Comparison of ENCODE assay signal across 8 cellular contexts in the genomic region with DNA sequence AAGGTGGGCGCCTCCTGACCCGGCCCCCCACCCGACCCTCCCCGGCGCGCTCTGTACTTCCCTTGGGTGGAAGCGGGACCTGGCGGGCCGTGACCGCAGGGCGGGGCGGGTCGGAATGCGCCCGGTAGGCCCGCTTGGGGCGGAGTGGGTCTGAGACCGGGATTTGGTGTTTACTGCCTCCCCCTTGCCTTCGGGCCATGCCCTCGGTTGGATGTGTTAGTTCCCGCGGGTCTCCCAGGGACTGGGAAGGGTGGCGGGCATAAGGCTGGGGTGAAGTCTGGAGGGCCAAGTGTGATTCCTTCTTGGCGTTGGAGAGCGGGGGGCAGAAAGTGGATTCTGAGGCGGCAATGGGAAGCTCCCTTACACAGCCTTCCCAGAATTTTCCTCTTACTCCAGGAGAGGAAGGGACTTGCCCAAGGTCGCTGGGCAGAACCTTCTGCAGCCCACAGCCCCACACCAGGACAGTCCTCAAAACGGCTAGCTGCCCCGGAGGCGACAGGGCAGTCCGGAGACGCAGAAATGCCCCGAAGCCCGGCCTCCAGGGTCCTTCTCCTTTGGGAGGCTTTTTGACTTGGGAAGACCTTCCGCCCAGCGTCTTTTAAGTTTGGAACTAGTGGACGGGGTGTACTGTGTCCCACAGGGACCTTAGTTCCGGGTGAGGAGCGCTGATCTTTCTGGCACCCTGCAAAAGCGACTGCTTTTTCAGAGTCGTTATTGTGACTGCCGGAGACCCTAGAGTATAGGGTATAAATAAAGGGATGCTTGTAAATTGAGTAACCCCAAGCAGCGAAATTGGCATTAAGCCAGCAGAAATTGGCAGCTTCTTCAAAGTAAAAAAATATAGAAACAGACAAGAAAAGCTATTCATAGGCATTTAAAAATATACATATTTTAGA. TPM values are rescaled to one million over a fixed set of nuclear protein-coding genes. Genes with fewer than 3 reads are reported as not detected.
A peak's percentile ranks its signal among the peaks of the same experiment; 100 is the strongest.
DNase-seq lines count a peak whose midpoint lies in the region; ATAC-seq and TF ChIP-seq lines count a peak whose summit lies in the region.

No MANE protein-coding gene starts in this region.

- H2AFZ ChIP-seq in OCI-LY7 (ENCODE audit: low read length) = no peak overlapping the region; the same call in 1 of the 2 replicates

- DNase-seq in OCI-LY7 (ENCODE audit: low spot score) (peak; percentile 75), ascending aorta (ENCODE audit: low spot score in 2 of 2) (peak in 1 of 2 donors; percentile 67), right cardiac atrium (peak; percentile 30 to 70 (median 67)), sigmoid colon (peak; percentile 65), DMS153 (lab: John Stamatoyannopoulos, UW) (no peak)

- no peak for TF ChIP-seq EP300 in sigmoid colon (IDR thresholded peaks at IDR 0.05)

- POLR2A ChIA-PET in OCI-LY7 (lab: Charles Lee) = interaction anchor here (0.6 to 1.8 kb wide), 19 partner anchors 11 to 88 kb away, joined by 3 to 9 read pairs (median 4); no protein-coding TSS in a partner anchor

- CTCF ChIA-PET in OCI-LY7 (lab: Charles Lee; ENCODE audit: unreplicated experiment) = interaction anchor here (1.1 to 1.4 kb wide), 2 partner anchors 22 to 25 kb away, joined by 5 to 8 read pairs; no protein-coding TSS in a partner anchor

- H3K27me3 ChIP-seq in ascending aorta (no peaks in the 10 kb centered on the region), right cardiac atrium (ENCODE audit: control insufficient read depth, insufficient read depth) (no peaks in the 10 kb centered on the region), sigmoid colon (no peaks in the 10 kb centered on the region)

- H3K4me2 ChIP-seq in OCI-LY7 (ENCODE audit: low read length) = peak overlapping the region; percentile 98

- TF ChIP-seq POLR2A in sigmoid colon (IDR thresholded peaks at IDR 0.05) = no peak

- H3K9me2 ChIP-seq in OCI-LY7 (ENCODE audit: insufficient read depth, low read length) = no peaks in the 10 kb centered on the region

- peaks cover 44% of the 10 kb centered on the region for H3K36me3 ChIP-seq in OCI-LY7 (ENCODE audit: insufficient read depth, low read length)
- no peaks in the 10 kb centered on the region for H3K36me3 ChIP-seq in ascending aorta
- no peaks in the 10 kb centered on the region for H3K36me3 ChIP-seq in sigmoid colon

- H3K4me1 ChIP-seq in OCI-LY7 (ENCODE audit: insufficient read depth, low read length, poor library complexity, severe bottlenecking) (peaks cover 43% of the 10 kb centered on the region), ascending aorta (peaks cover 0 to 2% of the 10 kb centered on the region in 2 donors), right cardiac atrium (ENCODE audit: control insufficient read depth, insufficient read depth, low read length) (no peaks in the 10 kb centered on the region), sigmoid colon (peaks cover 0 to 16% (median 5%) of the 10 kb centered on the region in 4 donors)

- H3K27ac ChIP-seq in C4-2B = peak overlapping the region; percentile 59
- peak overlapping the region; percentile 76 for H3K27ac ChIP-seq in OCI-LY7 (ENCODE audit: low read depth, low read length, poor library complexity, severe bottlenecking)
- peak overlapping the region; percentile 95 to 97 for H3K27ac ChIP-seq in ascending aorta
- H3K27ac ChIP-seq in right cardiac atrium (ENCODE audit: low read length) = peak overlapping the region; percentile 79
- H3K27ac ChIP-seq in sigmoid colon = peak overlapping the region; percentile 86 to 99 (median 93)

- 2% methylated on average over 43 of the region's 43 CpGs for WGBS in right cardiac atrium
- 2% methylated on average over 43 of the region's 43 CpGs for WGBS in sigmoid colon, 2 donors

- H3K4me3 ChIP-seq in OCI-LY7 (ENCODE audit: low read depth, low read length, poor library complexity, severe bottlenecking) (peak overlapping the region; percentile 82), ascending aorta (peak overlapping the region; percentile 74 to 92), right cardiac atrium (ENCODE audit: low read length) (peak overlapping the region; percentile 80), sigmoid colon (peak overlapping the region; percentile 69 to 99 (median 84))

- no TSS peak for BruUV-seq in OCI-LY7 (replicated peaks; lab: Mats Ljungman, UMichigan)

- peaks cover 59% of the 10 kb centered on the region for H3K79me2 ChIP-seq in OCI-LY7 (ENCODE audit: insufficient read depth, low read depth, low read length)

- intact Hi-C loops in OCI-LY7 (cut with micrococcal nuclease; ENCODE audit: unreplicated experiment) = loop anchor here (1.0 to 5.0 kb wide), 3 partner anchors 49 to 92 kb away; a partner anchor contains a TSS
- intact Hi-C loops in ascending aorta (cut with DNase I) = loop anchor here (2.0 to 5.0 kb wide), 2 partner anchors 52 to 87 kb away; no protein-coding TSS in a partner anchor
- intact Hi-C loops in right cardiac atrium (cut with DNase I) = no loop called here
- intact Hi-C loops in sigmoid colon (cut with DNase I) = loop anchor here (5.0 kb wide), 2 partner anchors 93 to 643 kb away; a partner anchor contains a TSS

- ATAC-seq in GM18867 (IDR thresholded peaks at IDR 0.05; ENCODE audit: unreplicated experiment) (peak; percentile 33), HG03039 (IDR thresholded peaks at IDR 0.05; ENCODE audit: unreplicated experiment) (peak; percentile 22), right cardiac atrium (peak; percentile 71 to 80)

- TF ChIP-seq CTCF in C4-2B (conservative IDR thresholded peaks at IDR 0.05) (no peak), OCI-LY7 (conservative IDR thresholded peaks at IDR 0.05; ENCODE audit: low read length) (no peak), ascending aorta (IDR thresholded peaks at IDR 0.05) (no peak), sigmoid colon (IDR thresholded peaks at IDR 0.05) (no peak)

- H3K9me3 ChIP-seq in OCI-LY7 (ENCODE audit: low read length) (peaks cover 13% of the 10 kb centered on the region), ascending aorta (peaks cover 0 to 9% of the 10 kb centered on the region in 2 donors), right cardiac atrium (ENCODE audit: control insufficient read depth, low read length) (no peaks in the 10 kb centered on the region), sigmoid colon (no peaks in the 10 kb centered on the region)

- H4K20me1 ChIP-seq in OCI-LY7 (ENCODE audit: insufficient read depth, low read length) = no peaks in the 10 kb centered on the region

RNA-seq across cellular contexts. Expression of a gene that starts 0.6 kb away (rescaled TPM):
- total RNA-seq in OCI-LY7 (2014; rRNA removed; shearing (Covaris generic)) = 37.5 and 44.4 TPM in 2 replicates
- total RNA-seq in OCI-LY7 (2022) (91.9 and 110 TPM in 2 replicates), ascending aorta (40.1 TPM), right cardiac atrium (10 to 100 TPM; 19.0 to 30.1 (median 23.1) TPM), sigmoid colon (10 to 100 TPM; 22.1 to 30.3 (median 28.6) TPM)
- polyA plus RNA-seq in right cardiac atrium (10.4 TPM), sigmoid colon (10 to 100 TPM in 2 of 3 donors, 1 to 10 TPM in 1; 9.5 to 19.8 (median 10.8) TPM)

Comparison
In these comparisons a context has a peak if more than half of its experiments do, and no peak if none do; other contexts are left out.
1. ATAC-seq: peak in every context shown above with its lines; median percentile 76 in right cardiac atrium; 33 in GM18867; 22 in HG03039.
2. intact Hi-C loops: an anchor here in OCI-LY7 (1.0 to 5.0 kb wide), ascending aorta (2.0 to 5.0 kb wide) and sigmoid colon (5.0 kb wide); none called in right cardiac atrium.